Comparison of ENCODE assay signal across 8 cellular contexts in genomic region chr9:33264473-33265177, GRCh38. TPM values are rescaled to one million over a fixed set of nuclear protein-coding genes. Genes with fewer than 3 reads are reported as not detected.
A peak's percentile ranks its signal among the peaks of the same experiment; 100 is the strongest.
DNase-seq lines count a peak whose midpoint lies in the region; ATAC-seq, FAIRE-seq and TF ChIP-seq lines count a peak whose summit lies in the region.

BAG1 (minus strand) TSS chr9:33264708.
CHMP5 (plus strand) TSS chr9:33265049; CDS start chr9:33265079, 30 bp downstream.

- H3K27ac ChIP-seq in adipose tissue (ENCODE audit: low read depth, low read length) (peak within 1 kb of the TSS; percentile 87), trophoblast cell (ENCODE audit: low read depth, low read length) (peak within 1 kb of the TSS; percentile 21), transverse colon (peak within 1 kb of the TSS; percentile 95 to 97 (median 97))

- peak within 1 kb of the TSS; percentile 6 for H2BK12ac ChIP-seq in trophoblast cell (ENCODE audit: low read length)

- peak within 1 kb of the TSS; percentile 86 for H2AK5ac ChIP-seq in trophoblast cell (ENCODE audit: low read length)

- no peak within 1 kb of the TSS for H3K23ac ChIP-seq in trophoblast cell (ENCODE audit: low read length)

- peaks cover 7 to 9% of the 10 kb centered on the region in 2 experiments for H3K4me1 ChIP-seq in trophoblast cell (ENCODE audit: control insufficient read depth in 1 of 2, insufficient read depth in 2 of 2, low read length in 2 of 2)
- peaks cover 6 to 32% (median 19%) of the 10 kb centered on the region in 4 donors for H3K4me1 ChIP-seq in transverse colon

- H4K12ac ChIP-seq in trophoblast cell (ENCODE audit: low read depth, low read length), result peak within 1 kb of the TSS; percentile 79

- DNase-seq in GM12891 (ENCODE audit: insufficient read length, low spot score), result peak; percentile 89
- peak; percentile 85 for DNase-seq in NCI-H1436 treated with DMSO at 0.1 percent for 48 hours (lab: John Stamatoyannopoulos, UW)
- peak; percentile 98 to 100 (median 99) for DNase-seq in T-cell
- DNase-seq in cardiac septum (ENCODE audit: low spot score), result peak; percentile 100
- DNase-seq in trophoblast cell, result peak; percentile 99 to 100
- DNase-seq in transverse colon, result peak; percentile 100

- H3K4me3 ChIP-seq in trophoblast cell (ENCODE audit: low read depth, low read length) (peak within 1 kb of the TSS; percentile 94), transverse colon (peak within 1 kb of the TSS; percentile 89 to 97 (median 92))

- peak within 1 kb of the TSS; percentile 78 for H2AFZ ChIP-seq in trophoblast cell (ENCODE audit: insufficient read depth, low read length, poor library complexity)

- 0 to 1% (median 0%) methylated on average over 53 to 67 of the region's 67 CpGs for WGBS in adipose tissue, 3 donors
- WGBS in trophoblast cell (ENCODE audit: extremely low coverage, insufficient coverage, insufficient read length), result no CpG with 5 or more reads among the region's 67 CpGs
- 0% methylated on average over 66 of the region's 67 CpGs; no CpG with 5 or more reads in 1 of the 2 donors for WGBS in transverse colon (ENCODE audit: low coverage in 1 of 2), 2 donors

- H3K9me3 Mint-ChIP-seq in T-cell, result no peaks in the 10 kb centered on the region

- H3K4me3 Mint-ChIP-seq in T-cell, result peak within 1 kb of the TSS; percentile 92 to 93 (median 93)

- H3K79me2 ChIP-seq in trophoblast cell (ENCODE audit: control insufficient read depth, insufficient read depth, low read length, poor library complexity), result peaks cover 15% of the 10 kb centered on the region

- H3K18ac ChIP-seq in trophoblast cell (ENCODE audit: low read length), result peak within 1 kb of the TSS; percentile 76

- in situ Hi-C loops in transverse colon (cut with MboI; ENCODE audit: low pct_ligation_motif_present in 1 of 4, low pct_unique_long_range_greater_than_20kb in 1 of 4, low sequenced_read_pairs in 3 of 4), result no loop called here

- no peaks in the 10 kb centered on the region for H3K27me3 ChIP-seq in trophoblast cell (ENCODE audit: insufficient read depth, low read length)
- no peaks in the 10 kb centered on the region for H3K27me3 ChIP-seq in transverse colon

- CTCF ChIA-PET in T-cell (lab: Charles Lee), result interaction anchor here in 1 of 2 donors (2.2 kb wide), 1 partner anchor 25 kb away, joined by 6 read pairs; the partner anchor contains the start of gene NFX1

- peak in 4 of 5 experiments; percentile 28 to 34 (median 33) for TF ChIP-seq CTCF in transverse colon (IDR thresholded peaks at IDR 0.05)

- peak within 1 kb of the TSS; percentile 87 for H3K9ac ChIP-seq in trophoblast cell (ENCODE audit: low read length)

- POLR2A ChIA-PET in T-cell (lab: Charles Lee), result interaction anchor here in 1 of 2 donors (0.5 kb wide), 1 partner anchor 240 kb away, joined by 3 read pairs; the partner anchor contains the start of gene DNAJA1

- H4K8ac ChIP-seq in trophoblast cell (ENCODE audit: low read depth, low read length), result peak within 1 kb of the TSS; percentile 91

- peak within 1 kb of the TSS; percentile 77 for H2BK120ac ChIP-seq in trophoblast cell (ENCODE audit: insufficient read depth, low read length, poor library complexity)

- TF ChIP-seq EP300 in transverse colon (IDR thresholded peaks at IDR 0.05; ENCODE audit: low read depth), result no peak

- no peaks in the 10 kb centered on the region for H3K27me3 Mint-ChIP-seq in T-cell

- H3K14ac ChIP-seq in trophoblast cell (ENCODE audit: low read length), result peak within 1 kb of the TSS; percentile 52

- peaks cover 35% of the 10 kb centered on the region for H3K36me3 Mint-ChIP-seq in T-cell

- peak; percentile 89 for FAIRE-seq in GM12891 (lab: Jason Lieb, UNC)

- peak within 1 kb of the TSS; percentile 95 to 99 for H3K27ac Mint-ChIP-seq in T-cell

- H3K4me2 ChIP-seq in trophoblast cell (ENCODE audit: low read length), result peak within 1 kb of the TSS; percentile 91

- H2BK5ac ChIP-seq in trophoblast cell (ENCODE audit: low read depth, low read length, poor library complexity), result peak within 1 kb of the TSS; percentile 65

- intact Hi-C loops in cardiac septum (cut with DNase I) (loop anchor here (5.0 kb wide), 1 partner anchor 237 kb away; the partner anchor contains the start of gene DNAJA1), transverse colon (cut with DNase I; ENCODE audit: low total_unique reads) (no loop called here)

- H3K36me3 ChIP-seq in trophoblast cell (ENCODE audit: control insufficient read depth in 1 of 2, insufficient read depth in 2 of 2, low read length in 2 of 2) (peaks cover 7 to 12% of the 10 kb centered on the region in 2 experiments), transverse colon (peaks cover 0 to 40% (median 16%) of the 10 kb centered on the region in 4 donors)

- TF ChIP-seq POLR2A in GM12891 (IDR thresholded peaks at IDR 0.05; ENCODE audit: low read depth, low read length), result peak; percentile 62; the same call in 1 of the 2 replicates
- TF ChIP-seq POLR2A in transverse colon (IDR thresholded peaks at IDR 0.05), result peak; percentile 80

- peak; percentile 82 for ATAC-seq in HG02840 (IDR thresholded peaks at IDR 0.05; ENCODE audit: low FRiP score, unreplicated experiment)
- ATAC-seq in T-cell (replicated peaks in 1 of 4), result peak; percentile 91 to 99 (median 95)

- H4K91ac ChIP-seq in trophoblast cell (ENCODE audit: low read depth, low read length), result peak within 1 kb of the TSS; percentile 73

- H3K4ac ChIP-seq in trophoblast cell (ENCODE audit: low read depth, low read length), result peak within 1 kb of the TSS; percentile 91

- H3K9me3 ChIP-seq in trophoblast cell (ENCODE audit: insufficient read depth, low read depth, low read length) (peaks cover 2% of the 10 kb centered on the region), transverse colon (no peaks in the 10 kb centered on the region)

- peaks cover 49 to 62% (median 52%) of the 10 kb centered on the region in 3 donors for H3K4me1 Mint-ChIP-seq in T-cell

- peaks cover 13% of the 10 kb centered on the region for H3K79me1 ChIP-seq in trophoblast cell (ENCODE audit: low read length)

TF ChIP-seq in GM12891, 5 proteins besides CTCF, POLR2A, EP300 and RAD21:
- TF ChIP-seq TAF1 (IDR thresholded peaks at IDR 0.05; ENCODE audit: low read depth, low read length) (no peak; the same call in 1 of the 2 replicates), POLR2AphosphoS5 (IDR thresholded peaks at IDR 0.05; ENCODE audit: low read depth, low read length) (peak; percentile 71; the same call in 1 of the 2 replicates), PAX5 (IDR thresholded peaks at IDR 0.05; ENCODE audit: insufficient read depth, low read length, severe bottlenecking) (no peak), POU2F2 (IDR thresholded peaks at IDR 0.05; ENCODE audit: low read depth, low read length) (no peak), SPI1 (IDR thresholded peaks at IDR 0.05; ENCODE audit: low read depth, low read length) (0 out of 2 replicates have a peak, but pooled peaks have one; percentile 21)

RNA-seq across cellular contexts. Expression of gene BAG1, which starts in this region (rescaled TPM):
- polyA plus RNA-seq in GM12891 (2012; ENCODE audit: low read depth, missing spikeins), result 51.4 TPM
- total RNA-seq in T-cell, result 10 to 100 TPM; 59.4 to 69.9 (median 62.4) TPM
- 100 to 1,000 TPM in 1 of 3 donors, 10 to 100 TPM in 2; 88.3 to 121 (median 99.5) TPM for polyA plus RNA-seq in adipose tissue
- 150 TPM for total RNA-seq in cardiac septum
- 35.5 and 36.7 TPM in 2 replicates for polyA plus RNA-seq in trophoblast cell (2013)
- 100 to 1,000 TPM in 3 of 4 donors, 10 to 100 TPM in 1; 73.2 to 185 (median 131) TPM for total RNA-seq in transverse colon

RNA-seq across cellular contexts. Expression of gene CHMP5, which starts in this region (rescaled TPM):
- 67.3 TPM for polyA plus RNA-seq in GM12891 (2012; ENCODE audit: low read depth, missing spikeins)
- total RNA-seq in T-cell (10 to 100 TPM; 20.5 to 32.1 (median 30.8) TPM), cardiac septum (53.8 TPM), transverse colon (100 to 1,000 TPM in 1 of 4 donors, 10 to 100 TPM in 3; 23.3 to 100 (median 56.5) TPM)
- 100 to 1,000 TPM in 1 of 3 donors, 10 to 100 TPM in 2; 27.3 to 104 (median 51.4) TPM for polyA plus RNA-seq in adipose tissue
- polyA plus RNA-seq in trophoblast cell (2013), result 71.0 and 71.8 TPM in 2 replicates

Comparison
In these comparisons a context has a peak if more than half of its experiments do, and no peak if none do; other contexts are left out.
1. Peak in every context shown above with its lines: DNase-seq, ATAC-seq, H3K4me3 ChIP-seq and H3K27ac ChIP-seq.
2. H3K27ac ChIP-seq: peak in every context shown above with its lines; median percentile 97 in transverse colon; 87 in adipose tissue; 21 in trophoblast cell.